35 cellular contexts compared by ENCODE assay signal in the genomic region with DNA sequence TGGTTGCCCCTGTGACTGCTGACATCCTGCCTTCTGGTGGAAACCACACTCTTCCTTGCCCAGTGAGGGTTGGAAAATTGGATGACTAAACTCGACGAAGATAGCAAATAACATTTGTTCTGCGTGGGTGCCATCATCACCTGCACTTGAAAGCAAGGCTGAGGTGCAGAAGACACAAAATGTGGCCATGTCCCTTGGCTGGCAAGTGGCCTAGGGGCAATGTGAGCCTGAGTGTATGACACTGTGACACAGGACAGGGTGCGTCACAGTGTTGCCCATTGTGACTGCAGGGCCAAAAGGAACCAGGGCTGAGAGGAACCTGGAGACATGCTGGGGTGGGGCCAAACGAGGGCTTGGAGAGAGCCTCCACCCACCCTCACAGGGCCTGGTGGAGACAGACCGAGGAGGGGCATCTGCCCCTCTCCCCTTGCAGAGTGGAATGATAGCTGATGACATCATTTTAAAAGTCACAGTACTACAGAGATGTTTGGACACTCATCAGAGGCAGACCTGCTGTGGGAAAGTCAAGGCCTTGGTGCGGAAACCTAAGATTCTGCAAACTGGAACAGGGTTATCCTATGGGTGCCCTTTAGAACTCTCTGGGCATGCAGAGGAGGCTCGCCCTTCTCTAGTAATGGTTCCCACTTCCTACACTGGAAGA. TPM values are rescaled to one million over a fixed set of nuclear protein-coding genes. Genes with fewer than 3 reads are reported as not detected.
DNase-seq lines count a peak whose midpoint lies in the region; ATAC-seq and TF ChIP-seq lines count a peak whose summit lies in the region.
"Had no signal": no experiment of that assay in that cellular context is flagged by ENCODE, and none has a peak within 500 bp of the region (broad histone marks: within the 10 kb centered on the region; RNA-seq: fewer than 3 reads in every experiment).

No MANE protein-coding gene starts in this region.

- no peak overlapping the region for H3K9ac ChIP-seq in BLaER1 treated with 17β-estradiol and CSF1 and Interleukin-3, amounts not matched to agents 10 nM and 100 nM

- H3K27ac Mint-ChIP-seq in activated CD4-positive, alpha-beta T cell treated with anti-CD3 and anti-CD28 coated beads, Interleukin-2, amount 10 ng/mL, durations not matched to agents 24 days and 14 days, result peak overlapping the region; percentile 55
- peak overlapping the region; percentile 16 for H3K27ac Mint-ChIP-seq in activated CD4-positive, alpha-beta memory T cell treated with anti-CD3 and anti-CD28 coated beads, Interleukin-2, amount 10 ng/mL, durations not matched to agents 7 days and 5 days
- H3K27ac Mint-ChIP-seq in immature natural killer cell, result peak overlapping the region in 5 of 6 donors; percentile 70 to 84 (median 77)
- H3K27ac Mint-ChIP-seq: brain; stimulated activated memory B cell treated with anti-CD40 and anti-IgM and Interleukin-4, amounts not matched to agents 10 μg/mL and 1 μg/mL and 100 μg/mL, for 72 hours had no signal

- intact Hi-C loops in activated CD4-positive, alpha-beta T cell treated with anti-CD3 and anti-CD28 coated beads, Interleukin-2, amount 10 ng/mL, durations not matched to agents 24 days and 14 days (cut with micrococcal nuclease), result no loop called here
- intact Hi-C loops in heart left ventricle (cut with DNase I), result no loop called here

- peak overlapping the region; percentile 3 to 95 (median 92); a peak in 19 of 22 replicates for H3K4me2 ChIP-seq in BLaER1 treated with 17β-estradiol and CSF1 and Interleukin-3, amounts not matched to agents 10 nM and 100 nM

- no peak overlapping the region for H3K4me3 ChIP-seq in BLaER1 treated with 17β-estradiol and CSF1 and Interleukin-3, amounts not matched to agents 10 nM and 100 nM
- no peak overlapping the region for H3K4me3 ChIP-seq in heart left ventricle
- H3K4me3 ChIP-seq: gastroesophageal sphincter, lung, testis had no signal

- H3K4me1 ChIP-seq in BLaER1 treated with 17β-estradiol and CSF1 and Interleukin-3, amounts not matched to agents 10 nM and 100 nM, result peaks cover 19 to 31% (median 29%) of the 10 kb centered on the region in 10 experiments
- peaks cover 0 to 20% (median 0%) of the 10 kb centered on the region in 12 donors for H3K4me1 ChIP-seq in heart left ventricle
- H3K4me1 ChIP-seq: gastroesophageal sphincter, testis had no signal

- peaks cover 5% of the 10 kb centered on the region for H3K27me3 Mint-ChIP-seq in activated CD4-positive, alpha-beta T cell treated with anti-CD3 and anti-CD28 coated beads, Interleukin-2, amount 10 ng/mL, durations not matched to agents 24 days and 14 days
- peaks cover 6% of the 10 kb centered on the region for H3K27me3 Mint-ChIP-seq in activated CD4-positive, alpha-beta memory T cell treated with anti-CD3 and anti-CD28 coated beads, Interleukin-2, amount 10 ng/mL, durations not matched to agents 7 days and 5 days
- H3K27me3 Mint-ChIP-seq in immature natural killer cell (ENCODE audit: low read depth in 3 of 3), result peaks cover 4 to 5% (median 5%) of the 10 kb centered on the region in 3 donors
- H3K27me3 Mint-ChIP-seq: natural killer cell treated with Interleukin-12 subunit alpha and Interleukin-12 subunit beta and Interleukin-15 and Interleukin-18, amount 100 ng/mL, for 72 hours; stimulated activated memory B cell treated with anti-CD40 and anti-IgM and Interleukin-4, amounts not matched to agents 10 μg/mL and 1 μg/mL and 100 μg/mL, for 72 hours had no signal

- H4K20me1 ChIP-seq in BLaER1 treated with 17β-estradiol and CSF1 and Interleukin-3, amounts not matched to agents 10 nM and 100 nM, result no peaks in the 10 kb centered on the region

- H3K36me3 Mint-ChIP-seq in activated CD4-positive, alpha-beta T cell treated with anti-CD3 and anti-CD28 coated beads, Interleukin-2, amount 10 ng/mL, durations not matched to agents 24 days and 14 days (ENCODE audit: low read depth), result no peaks in the 10 kb centered on the region
- H3K36me3 Mint-ChIP-seq in activated CD4-positive, alpha-beta memory T cell treated with anti-CD3 and anti-CD28 coated beads, Interleukin-2, amount 10 ng/mL, durations not matched to agents 7 days and 5 days (ENCODE audit: low read depth), result no peaks in the 10 kb centered on the region
- H3K36me3 Mint-ChIP-seq in immature natural killer cell, result no peaks in the 10 kb centered on the region
- H3K36me3 Mint-ChIP-seq: brain; natural killer cell treated with Interleukin-12 subunit alpha and Interleukin-12 subunit beta and Interleukin-15 and Interleukin-18, amount 100 ng/mL, for 72 hours; stimulated activated memory B cell treated with anti-CD40 and anti-IgM and Interleukin-4, amounts not matched to agents 10 μg/mL and 1 μg/mL and 100 μg/mL, for 72 hours had no signal

- H3K27me3 ChIP-seq in BLaER1 treated with 17β-estradiol and CSF1 and Interleukin-3, amounts not matched to agents 10 nM and 100 nM, result 0 out of 22 replicates have a peak, but pooled peaks cover 0 to 4% (median 0%) of the 10 kb centered on the region in 11 experiments
- H3K27me3 ChIP-seq in heart left ventricle, result peaks cover 0 to 12% (median 0%) of the 10 kb centered on the region in 9 donors
- H3K27me3 ChIP-seq: testis had no signal

- H3K9me3 Mint-ChIP-seq in activated CD4-positive, alpha-beta T cell treated with anti-CD3 and anti-CD28 coated beads, Interleukin-2, amount 10 ng/mL, durations not matched to agents 24 days and 14 days, result peaks cover 3% of the 10 kb centered on the region
- H3K9me3 Mint-ChIP-seq in activated CD4-positive, alpha-beta memory T cell treated with anti-CD3 and anti-CD28 coated beads, Interleukin-2, amount 10 ng/mL, durations not matched to agents 7 days and 5 days, result no peaks in the 10 kb centered on the region
- H3K9me3 Mint-ChIP-seq in immature natural killer cell, result no peaks in the 10 kb centered on the region
- H3K9me3 Mint-ChIP-seq: brain; natural killer cell treated with Interleukin-12 subunit alpha and Interleukin-12 subunit beta and Interleukin-15 and Interleukin-18, amount 100 ng/mL, for 72 hours; stimulated activated memory B cell treated with anti-CD40 and anti-IgM and Interleukin-4, amounts not matched to agents 10 μg/mL and 1 μg/mL and 100 μg/mL, for 72 hours had no signal

- H3K36me3 ChIP-seq in BLaER1 treated with 17β-estradiol and CSF1 and Interleukin-3, amounts not matched to agents 10 nM and 100 nM, result no peaks in the 10 kb centered on the region
- no peaks in the 10 kb centered on the region for H3K36me3 ChIP-seq in heart left ventricle
- H3K36me3 ChIP-seq: gastroesophageal sphincter, WERI-Rb-1 had no signal

- TF ChIP-seq POLR2A in heart left ventricle (IDR thresholded peaks at IDR 0.05), result no peak

- H3K9me3 ChIP-seq in BLaER1 treated with 17β-estradiol and CSF1 and Interleukin-3, amounts not matched to agents 10 nM and 100 nM (replicated peaks in 1 of 11), result no peaks in the 10 kb centered on the region
- H3K9me3 ChIP-seq in heart left ventricle, result no peaks in the 10 kb centered on the region
- H3K9me3 ChIP-seq: gastroesophageal sphincter, testis had no signal

- peaks cover 54% of the 10 kb centered on the region for H3K4me1 Mint-ChIP-seq in activated CD4-positive, alpha-beta T cell treated with anti-CD3 and anti-CD28 coated beads, Interleukin-2, amount 10 ng/mL, durations not matched to agents 24 days and 14 days
- peaks cover 47% of the 10 kb centered on the region for H3K4me1 Mint-ChIP-seq in activated CD4-positive, alpha-beta memory T cell treated with anti-CD3 and anti-CD28 coated beads, Interleukin-2, amount 10 ng/mL, durations not matched to agents 7 days and 5 days
- H3K4me1 Mint-ChIP-seq in immature natural killer cell, result peaks cover 47 to 57% of the 10 kb centered on the region in 2 donors
- H3K4me1 Mint-ChIP-seq: brain had no signal

- POLR2A ChIA-PET in activated CD4-positive, alpha-beta memory T cell treated with anti-CD3 and anti-CD28 coated beads, Interleukin-2, amount 10 ng/mL, durations not matched to agents 7 days and 5 days (lab: Charles Lee), result interaction anchor here (1.6 to 3.0 kb wide), 2 partner anchors 16 to 17 kb away, joined by 4 to 22 read pairs; no protein-coding TSS in a partner anchor

- DNase-seq in activated CD4-positive, alpha-beta T cell treated with anti-CD3 and anti-CD28 coated beads, Interleukin-2, amount 10 ng/mL, durations not matched to agents 24 days and 14 days, result peak; percentile 60
- DNase-seq in activated CD4-positive, alpha-beta T cell treated with anti-CD3 and anti-CD28 coated beads, Interleukin-2, amount 50 U/mL, for 4 hours, result no peak
- no peak for DNase-seq in activated CD4-positive, alpha-beta memory T cell treated with anti-CD3 and anti-CD28 coated beads, Interleukin-2, amount 10 ng/mL, durations not matched to agents 7 days and 5 days
- DNase-seq in immature natural killer cell (no peak), heart left ventricle (no peak)
- DNase-seq: activated CD4-positive, alpha-beta T cell treated with anti-CD3 and anti-CD28 coated beads for 4 hours; activated CD8-positive, alpha-beta memory T cell treated with anti-CD3 and anti-CD28 coated beads, Interleukin-2, amount 50 U/mL, for 4 hours; activated gamma-delta T cell; amniotic stem cell; HCEC 1CT; hippocampal formation; left cardiac atrium; NCI-H1436 treated with DMSO at 0.1 percent for 48 hours; NCI-H2107; NCI-H446 treated with DMSO at 0.1 percent for 48 hours; NCI-H774; Right ventricle myocardium superior; T1000; testis; WERI-Rb-1 had no signal

- no peak overlapping the region for H3K27ac ChIP-seq in BLaER1 treated with 17β-estradiol and CSF1 and Interleukin-3, amounts not matched to agents 10 nM and 100 nM
- peak overlapping the region in 1 of 12 donors; percentile 76 for H3K27ac ChIP-seq in heart left ventricle
- H3K27ac ChIP-seq: gastroesophageal sphincter, testis, WERI-Rb-1 had no signal

- CTCF ChIA-PET in activated CD4-positive, alpha-beta memory T cell treated with anti-CD3 and anti-CD28 coated beads, Interleukin-2, amount 10 ng/mL, durations not matched to agents 7 days and 5 days (lab: Charles Lee), result interaction anchor here (0.9 to 2.5 kb wide), 2 partner anchors 39 to 61 kb away, joined by 3 to 8 read pairs; no protein-coding TSS in a partner anchor

- H3K4me3 Mint-ChIP-seq in activated CD4-positive, alpha-beta T cell treated with anti-CD3 and anti-CD28 coated beads, Interleukin-2, amount 10 ng/mL, durations not matched to agents 24 days and 14 days, result peak overlapping the region; percentile 43
- no peak overlapping the region for H3K4me3 Mint-ChIP-seq in activated CD4-positive, alpha-beta memory T cell treated with anti-CD3 and anti-CD28 coated beads, Interleukin-2, amount 10 ng/mL, durations not matched to agents 7 days and 5 days
- H3K4me3 Mint-ChIP-seq in immature natural killer cell, result peak overlapping the region; percentile 20 to 53 (median 45)
- H3K4me3 Mint-ChIP-seq: brain; stimulated activated memory B cell treated with anti-CD40 and anti-IgM and Interleukin-4, amounts not matched to agents 10 μg/mL and 1 μg/mL and 100 μg/mL, for 72 hours had no signal

- ATAC-seq in HG03521 (IDR thresholded peaks at IDR 0.05; ENCODE audit: unreplicated experiment) (no peak), HG03139 (IDR thresholded peaks at IDR 0.05; ENCODE audit: unreplicated experiment) (no peak), heart left ventricle (no peak)
- ATAC-seq: gastroesophageal sphincter; left cardiac atrium; natural killer cell treated with Interleukin-12 subunit alpha and Interleukin-12 subunit beta and Interleukin-15 and Interleukin-18, amount 100 ng/mL, for 72 hours; Panc1; stimulated activated memory B cell treated with anti-CD40 and anti-IgM and Interleukin-4, amounts not matched to agents 10 μg/mL and 1 μg/mL and 100 μg/mL, for 72 hours had no signal

- WGBS in heart left ventricle, 4 donors, result 78 to 83% (median 81%) methylated on average over 7 to 8 of the region's 8 CpGs

- TF ChIP-seq CTCF in heart left ventricle (IDR thresholded peaks at IDR 0.05), result no peak

RNA-seq across cellular contexts. Expression of gene HLA-F, which starts 12.8 kb away (rescaled TPM):
- 254 and 270 TPM in 2 replicates for total RNA-seq in activated CD4-positive, alpha-beta T cell treated with anti-CD3 and anti-CD28 coated beads, Interleukin-2, amount 10 ng/mL, durations not matched to agents 24 days and 14 days
- total RNA-seq in activated CD4-positive, alpha-beta memory T cell treated with anti-CD3 and anti-CD28 coated beads, Interleukin-2, amount 10 ng/mL, durations not matched to agents 7 days and 5 days, result 100 to 1,000 TPM; 318 to 346 TPM
- 100 to 1,000 TPM; 595 to 720 (median 639) TPM for polyA plus RNA-seq in immature natural killer cell
- 100 to 1,000 TPM in 1 of 9 donors, 10 to 100 TPM in 8; 23.1 to 228 (median 34.7) TPM for total RNA-seq in heart left ventricle
- polyA plus RNA-seq in heart left ventricle, result 10 to 100 TPM; 44.2 to 44.6 TPM

RNA-seq across cellular contexts. Expression of gene ZFP57, which starts 29.5 kb away (rescaled TPM):
- total RNA-seq in activated CD4-positive, alpha-beta T cell treated with anti-CD3 and anti-CD28 coated beads, Interleukin-2, amount 10 ng/mL, durations not matched to agents 24 days and 14 days, result 2.0 and 2.7 TPM in 2 replicates
- total RNA-seq in activated CD4-positive, alpha-beta memory T cell treated with anti-CD3 and anti-CD28 coated beads, Interleukin-2, amount 10 ng/mL, durations not matched to agents 7 days and 5 days, result not detected
- polyA plus RNA-seq in immature natural killer cell (1 to 10 TPM in 2 of 3 donors, not detected in 1; 5.2 to 9.0 TPM), heart left ventricle (under 1 TPM in 1 of 2 donors, not detected in 1; 0.06 TPM)
- 10 to 100 TPM in 1 of 9 donors, 1 to 10 TPM in 1, under 1 TPM in 1, not detected in 6; 0.75 to 18.1 (median 4.8) TPM for total RNA-seq in heart left ventricle
- total RNA-seq: A172, chondrocyte, LHCN-M2, mononuclear cell, osteocyte, Right ventricle myocardium superior had no signal

RNA-seq across cellular contexts. Expression of gene MOG, which starts 53.5 kb away (rescaled TPM):
- total RNA-seq in activated CD4-positive, alpha-beta T cell treated with anti-CD3 and anti-CD28 coated beads, Interleukin-2, amount 10 ng/mL, durations not matched to agents 24 days and 14 days, result not detected in 2 replicates
- total RNA-seq in activated CD4-positive, alpha-beta memory T cell treated with anti-CD3 and anti-CD28 coated beads, Interleukin-2, amount 10 ng/mL, durations not matched to agents 7 days and 5 days, result not detected
- polyA plus RNA-seq in immature natural killer cell, result not detected
- 1 to 10 TPM in 8 of 9 donors, under 1 TPM in 1; 0.50 to 7.4 (median 2.7) TPM for total RNA-seq in heart left ventricle
- polyA plus RNA-seq in heart left ventricle, result 1 to 10 TPM in 1 of 2 donors, under 1 TPM in 1; 0.19 to 2.9 TPM
- total RNA-seq: A172; Daoy; gastroesophageal sphincter; LHCN-M2; lung; mononuclear cell; natural killer cell treated with Interleukin-12 subunit alpha and Interleukin-12 subunit beta and Interleukin-15 and Interleukin-18, amount 100 ng/mL, for 72 hours; osteocyte had no signal
- polyA plus RNA-seq: lung had no signal

Comparison
In these comparisons a context has a peak if more than half of its experiments do, and no peak if none do; other contexts are left out.
1. H3K27ac Mint-ChIP-seq: peak in every context shown above with its lines; median percentile 77 in immature natural killer cell; 55 in activated CD4-positive, alpha-beta T cell treated with anti-CD3 and anti-CD28 coated beads, Interleukin-2, amount 10 ng/mL, durations not matched to agents 24 days and 14 days; 16 in activated CD4-positive, alpha-beta memory T cell treated with anti-CD3 and anti-CD28 coated beads, Interleukin-2, amount 10 ng/mL, durations not matched to agents 7 days and 5 days.